10 cellular contexts compared by ENCODE assay signal in genomic region chr9:129595903-129596540, GRCh38. TPM values are rescaled to one million over a fixed set of nuclear protein-coding genes. Genes with fewer than 3 reads are reported as not detected.
DNase-seq lines count a peak whose midpoint lies in the region; ATAC-seq and TF ChIP-seq lines count a peak whose summit lies in the region.
"Had no signal": no experiment of that assay in that cellular context is flagged by ENCODE, and none has a peak within 500 bp of the region (broad histone marks: within the 10 kb centered on the region; RNA-seq: fewer than 3 reads in every experiment).

No MANE protein-coding gene starts in this region.

- no peaks in the 10 kb centered on the region for H3K27me3 ChIP-seq in transverse colon

- H3K36me3 ChIP-seq in transverse colon, result no peaks in the 10 kb centered on the region

- WGBS in transverse colon (ENCODE audit: low coverage in 1 of 2), 2 donors, result 67% methylated on average over 6 of the region's 6 CpGs; no CpG with 5 or more reads in 1 of the 2 donors

- ATAC-seq in activated CD8-positive, alpha-beta memory T cell treated with anti-CD3 and anti-CD28 coated beads, Interleukin-2, amount 10 ng/mL, durations not matched to agents 7 days and 5 days, result no peak
- ATAC-seq in HG03469 (IDR thresholded peaks at IDR 0.05; ENCODE audit: unreplicated experiment), result no peak

- no peak for DNase-seq in activated CD8-positive, alpha-beta memory T cell treated with anti-CD3 and anti-CD28 coated beads, Interleukin-2, amount 10 ng/mL, durations not matched to agents 7 days and 5 days
- no peak for DNase-seq in activated CD8-positive, alpha-beta memory T cell treated with anti-CD3 and anti-CD28 coated beads for 24 hours
- no peak for DNase-seq in activated CD4-positive, alpha-beta memory T cell treated with anti-CD3 and anti-CD28 coated beads for 36 hours
- peak; percentile 45 for DNase-seq in left kidney (ENCODE audit: low read depth, low spot score)
- no peak for DNase-seq in transverse colon
- DNase-seq in D341Med (ENCODE audit: low spot score), result no peak
- no peak for DNase-seq in COLO668 (lab: John Stamatoyannopoulos, UW; ENCODE audit: unreplicated experiment)
- DNase-seq: stimulated activated CD4-positive, alpha-beta T cell treated with anti-CD3 and anti-CD28 coated beads, Interleukin-4, amount 100 ng/mL, for 24 hours had no signal

- peaks cover 15% of the 10 kb centered on the region for H3K27me3 Mint-ChIP-seq in activated CD8-positive, alpha-beta memory T cell treated with anti-CD3 and anti-CD28 coated beads, Interleukin-2, amount 10 ng/mL, durations not matched to agents 7 days and 5 days
- peaks cover 2% of the 10 kb centered on the region for H3K27me3 Mint-ChIP-seq in activated CD4-positive, alpha-beta memory T cell treated with anti-CD3 and anti-CD28 coated beads for 36 hours

- in situ Hi-C loops in transverse colon (cut with MboI; ENCODE audit: low pct_ligation_motif_present in 1 of 4, low pct_unique_long_range_greater_than_20kb in 1 of 4, low sequenced_read_pairs in 3 of 4), result no loop called here

- TF ChIP-seq POLR2A in transverse colon (IDR thresholded peaks at IDR 0.05), result no peak

- CTCF ChIA-PET in activated CD8-positive, alpha-beta memory T cell treated with anti-CD3 and anti-CD28 coated beads, Interleukin-2, amount 10 ng/mL, durations not matched to agents 7 days and 5 days (lab: Charles Lee), result interaction anchor here (0.6 to 3.5 kb wide), 8 partner anchors 10 to 457 kb away, joined by 3 to 23 read pairs (median 4); partner anchors contain the start of gene NTMT1
- CTCF ChIA-PET in activated CD4-positive, alpha-beta memory T cell treated with anti-CD3 and anti-CD28 coated beads for 36 hours (lab: Charles Lee), result interaction anchor here (0.8 to 3.3 kb wide), 5 partner anchors 15 to 464 kb away, joined by 3 to 9 read pairs (median 4); partner anchors contain the start of gene IER5L

- no peak overlapping the region for H3K4me3 ChIP-seq in transverse colon

- H3K4me3 Mint-ChIP-seq in activated CD8-positive, alpha-beta memory T cell treated with anti-CD3 and anti-CD28 coated beads, Interleukin-2, amount 10 ng/mL, durations not matched to agents 7 days and 5 days, result no peak overlapping the region
- peak overlapping the region; percentile 24 for H3K4me3 Mint-ChIP-seq in activated CD4-positive, alpha-beta memory T cell treated with anti-CD3 and anti-CD28 coated beads for 36 hours

- intact Hi-C loops in activated CD4-positive, alpha-beta memory T cell treated with anti-CD3 and anti-CD28 coated beads for 36 hours (cut with micrococcal nuclease), result no loop called here
- intact Hi-C loops in transverse colon (cut with DNase I; ENCODE audit: low total_unique reads), result no loop called here

- H3K4me1 Mint-ChIP-seq in activated CD8-positive, alpha-beta memory T cell treated with anti-CD3 and anti-CD28 coated beads, Interleukin-2, amount 10 ng/mL, durations not matched to agents 7 days and 5 days, result peaks cover 28% of the 10 kb centered on the region
- peaks cover 14% of the 10 kb centered on the region for H3K4me1 Mint-ChIP-seq in activated CD4-positive, alpha-beta memory T cell treated with anti-CD3 and anti-CD28 coated beads for 36 hours (ENCODE audit: low read depth)

- POLR2A ChIA-PET in activated CD4-positive, alpha-beta memory T cell treated with anti-CD3 and anti-CD28 coated beads for 36 hours (lab: Charles Lee), result interaction anchor here (3.3 kb wide), 1 partner anchor 12 kb away, joined by 12 read pairs; no protein-coding TSS in a partner anchor

- TF ChIP-seq CTCF in transverse colon (IDR thresholded peaks at IDR 0.05), result no peak

- no peak for TF ChIP-seq EP300 in transverse colon (IDR thresholded peaks at IDR 0.05; ENCODE audit: low read depth)

- peak overlapping the region; percentile 81 to 90 (median 85) for H3K27ac ChIP-seq in transverse colon

- no peaks in the 10 kb centered on the region for H3K9me3 Mint-ChIP-seq in activated CD8-positive, alpha-beta memory T cell treated with anti-CD3 and anti-CD28 coated beads, Interleukin-2, amount 10 ng/mL, durations not matched to agents 7 days and 5 days (ENCODE audit: low read depth)
- H3K9me3 Mint-ChIP-seq in activated CD4-positive, alpha-beta memory T cell treated with anti-CD3 and anti-CD28 coated beads for 36 hours, result no peaks in the 10 kb centered on the region

- no peaks in the 10 kb centered on the region for H3K36me3 Mint-ChIP-seq in activated CD8-positive, alpha-beta memory T cell treated with anti-CD3 and anti-CD28 coated beads, Interleukin-2, amount 10 ng/mL, durations not matched to agents 7 days and 5 days
- H3K36me3 Mint-ChIP-seq in activated CD4-positive, alpha-beta memory T cell treated with anti-CD3 and anti-CD28 coated beads for 36 hours, result no peaks in the 10 kb centered on the region

- H3K9me3 ChIP-seq in transverse colon, result no peaks in the 10 kb centered on the region

- H3K4me1 ChIP-seq in transverse colon, result peaks cover 11 to 31% (median 21%) of the 10 kb centered on the region in 4 donors

- H3K27ac Mint-ChIP-seq in activated CD8-positive, alpha-beta memory T cell treated with anti-CD3 and anti-CD28 coated beads, Interleukin-2, amount 10 ng/mL, durations not matched to agents 7 days and 5 days, result peak overlapping the region; percentile 49
- no peak overlapping the region for H3K27ac Mint-ChIP-seq in activated CD4-positive, alpha-beta memory T cell treated with anti-CD3 and anti-CD28 coated beads for 36 hours

RNA-seq across cellular contexts. Expression of gene C9orf50, which starts 24.9 kb away (rescaled TPM):
- total RNA-seq in activated CD8-positive, alpha-beta memory T cell treated with anti-CD3 and anti-CD28 coated beads, Interleukin-2, amount 10 ng/mL, durations not matched to agents 7 days and 5 days, result not detected
- not detected for total RNA-seq in activated CD4-positive, alpha-beta memory T cell treated with anti-CD3 and anti-CD28 coated beads for 36 hours
- not detected for total RNA-seq in transverse colon
- total RNA-seq: left lobe of liver had no signal

RNA-seq across cellular contexts. Expression of gene NTMT1, which starts 29.9 kb away (rescaled TPM):
- 10 to 100 TPM; 37.2 to 46.2 TPM for total RNA-seq in activated CD8-positive, alpha-beta memory T cell treated with anti-CD3 and anti-CD28 coated beads, Interleukin-2, amount 10 ng/mL, durations not matched to agents 7 days and 5 days
- total RNA-seq in activated CD4-positive, alpha-beta memory T cell treated with anti-CD3 and anti-CD28 coated beads for 36 hours, result 10 to 100 TPM; 59.9 to 64.6 TPM
- 10 to 100 TPM; 11.3 to 19.1 (median 14.3) TPM for total RNA-seq in transverse colon

RNA-seq across cellular contexts. Expression of gene ASB6, which starts 45.9 kb away (rescaled TPM):
- total RNA-seq in activated CD8-positive, alpha-beta memory T cell treated with anti-CD3 and anti-CD28 coated beads, Interleukin-2, amount 10 ng/mL, durations not matched to agents 7 days and 5 days, result 10 to 100 TPM; 25.0 to 26.4 TPM
- total RNA-seq in activated CD4-positive, alpha-beta memory T cell treated with anti-CD3 and anti-CD28 coated beads for 36 hours, result 10 to 100 TPM; 14.1 to 15.7 TPM
- total RNA-seq in transverse colon, result 10 to 100 TPM; 21.8 to 54.2 (median 29.6) TPM
